Comparison of ENCODE assay signal across 1 cellular context in genomic region chr11:131408011-131408640, GRCh38.
TF ChIP-seq lines count a peak whose summit lies in the region.

No MANE protein-coding gene starts in this region.

TF ChIP-seq in GM23338, 12 proteins besides CTCF, POLR2A, EP300 and RAD21 (continued from another document):
- no peak for TF ChIP-seq ZNF462 (CRISPR knock-in tag; IDR thresholded peaks at IDR 0.05)
- no peak for TF ChIP-seq CREB1 (CRISPR knock-in tag; IDR thresholded peaks at IDR 0.05; ENCODE audit: low read depth)
